ENCODE assay signal across 9 cellular contexts in the genomic region with DNA sequence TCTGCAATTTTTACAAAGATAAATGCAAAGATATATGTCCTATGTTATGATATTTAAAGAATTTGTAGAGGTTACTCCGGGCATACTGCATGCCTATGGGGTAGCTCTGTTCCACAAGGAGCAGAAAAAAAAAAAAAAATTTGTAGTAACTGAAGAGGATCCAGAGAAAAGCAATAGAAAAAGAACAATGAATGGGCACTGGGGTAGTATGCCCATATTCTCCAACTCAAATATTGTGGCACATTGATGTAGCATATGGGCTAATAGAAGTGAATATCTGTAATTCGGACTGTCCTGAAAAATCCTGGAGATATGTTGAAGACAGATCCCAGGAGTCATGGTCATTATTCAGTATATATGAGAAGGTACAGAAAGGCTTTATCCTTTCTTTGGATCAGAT. TPM values are rescaled to one million over a fixed set of nuclear protein-coding genes. Genes with fewer than 3 reads are reported as not detected.
DNase-seq lines count a peak whose midpoint lies in the region; ATAC-seq and TF ChIP-seq lines count a peak whose summit lies in the region.
"Had no signal": no experiment of that assay in that cellular context is flagged by ENCODE, and none has a peak within 500 bp of the region (broad histone marks: within the 10 kb centered on the region; RNA-seq: fewer than 3 reads in every experiment).

No MANE protein-coding gene starts in this region.

- H3F3A ChIP-seq in DOHH2 (ENCODE audit: control insufficient read depth, insufficient read depth) = no peaks in the 10 kb centered on the region
- peaks cover 11% of the 10 kb centered on the region for H3F3A ChIP-seq in PC-3 (ENCODE audit: low read length, unreplicated experiment)

- H4K20me1 ChIP-seq in DOHH2 (ENCODE audit: control insufficient read depth, insufficient read depth, low read depth, low read length) (peaks cover 17% of the 10 kb centered on the region), PC-3 (ENCODE audit: low read length) (peaks cover 22% of the 10 kb centered on the region)

- H3K36me3 ChIP-seq in DOHH2 (ENCODE audit: control insufficient read depth, low read length) (peaks cover 25% of the 10 kb centered on the region), PC-3 (ENCODE audit: low read depth, low read length) (peaks cover 2% of the 10 kb centered on the region; the same call in 1 of the 2 replicates), A673 (ENCODE audit: insufficient read depth, low read length, poor library complexity, severe bottlenecking) (peaks cover 10% of the 10 kb centered on the region), HAP-1 (replicated peaks) (peaks cover 16% of the 10 kb centered on the region)

- H3K79me2 ChIP-seq in DOHH2 (ENCODE audit: control insufficient read depth, low read length) (peaks cover 44% of the 10 kb centered on the region), PC-3 (ENCODE audit: low read length) (peaks cover 39% of the 10 kb centered on the region)

- intact Hi-C loops in PC-3 (cut with micrococcal nuclease) = loop anchor here (2.0 to 5.0 kb wide), 2 partner anchors 37 to 117 kb away; partner anchors contain the start of genes MYCBP and NDUFS5
- intact Hi-C loops in A673 (cut with micrococcal nuclease; ENCODE audit: unreplicated experiment) = loop anchor here (5.0 kb wide), 1 partner anchor 118 kb away; the partner anchor contains the start of gene MYCBP
- intact Hi-C loops in posterior cingulate gyrus (cut with DNase I) = loop anchor here (5.0 kb wide), 2 partner anchors 73 to 118 kb away; partner anchors contain the start of gene MYCBP

- no peaks in the 10 kb centered on the region for H3K9me3 Mint-ChIP-seq in effector memory CD8-positive, alpha-beta T cell
- H3K9me3 Mint-ChIP-seq in osteocyte (ENCODE audit: unreplicated experiment) = no peaks in the 10 kb centered on the region

- no peak overlapping the region for H3K9ac ChIP-seq in PC-3 (ENCODE audit: low read length)

- no TSS peak for BruUV-seq in PC-3 (replicated peaks; lab: Mats Ljungman, UMichigan)
- BruUV-seq in A673 (replicated peaks; lab: Mats Ljungman, UMichigan) = no TSS peak

- peaks cover 8% of the 10 kb centered on the region; the same call in 1 of the 2 replicates for H3K27me3 ChIP-seq in DOHH2 (ENCODE audit: control insufficient read depth, low read length)
- H3K27me3 ChIP-seq in PC-3 (ENCODE audit: low read length) = no peaks in the 10 kb centered on the region
- H3K27me3 ChIP-seq in A673 (replicated peaks; ENCODE audit: insufficient read depth, low read depth, low read length, poor library complexity) = no peaks in the 10 kb centered on the region
- no peaks in the 10 kb centered on the region for H3K27me3 ChIP-seq in HAP-1 (ENCODE audit: low read depth)

- H3K27ac Mint-ChIP-seq in effector memory CD8-positive, alpha-beta T cell = peak overlapping the region; percentile 89 to 94
- H3K27ac Mint-ChIP-seq in osteocyte (ENCODE audit: unreplicated experiment) = peak overlapping the region; percentile 74

- ATAC-seq in PC-3 (no peak), GM21723 (IDR thresholded peaks at IDR 0.05; ENCODE audit: unreplicated experiment) (no peak)
- no peak for ATAC-seq in effector memory CD8-positive, alpha-beta T cell (replicated peaks)

- H3K4me3 ChIP-seq in DOHH2 (ENCODE audit: low read length) (peak overlapping the region; percentile 84), PC-3 (ENCODE audit: low read length) (no peak overlapping the region), A673 (ENCODE audit: low read depth, low read length, poor library complexity, severe bottlenecking) (no peak overlapping the region), HAP-1 (no peak overlapping the region)

- TF ChIP-seq CTCF in DOHH2 (IDR thresholded peaks at IDR 0.05; ENCODE audit: low read depth, low read length, poor library complexity, severe bottlenecking) (no peak), PC-3 (conservative IDR thresholded peaks at IDR 0.05; ENCODE audit: low read depth, low read length) (no peak), osteocyte (IDR thresholded peaks at IDR 0.05) (no peak), A673 (conservative IDR thresholded peaks at IDR 0.05; ENCODE audit: low read depth, low read length) (no peak)

- DNase-seq in PC-3 (no peak), osteocyte (ENCODE audit: extremely low spot score, unreplicated experiment) (no peak), A673 (ENCODE audit: low spot score) (no peak), posterior cingulate gyrus (no peak), HAP-1 (ENCODE audit: low spot score in 2 of 2) (no peak)
- no peak for DNase-seq in effector memory CD8-positive, alpha-beta T cell
- DNase-seq: cortex of kidney had no signal

- H3K27ac ChIP-seq in DOHH2 (ENCODE audit: low read depth, low read length) = no peak overlapping the region
- H3K27ac ChIP-seq in PC-3 (ENCODE audit: low read length) = no peak overlapping the region
- no peak overlapping the region for H3K27ac ChIP-seq in A673 (ENCODE audit: low read depth, low read length, poor library complexity, severe bottlenecking)

- in situ Hi-C loops in HAP-1 (cut with MboI; ENCODE audit: low sequenced_read_pairs) = no loop called here

- H3K4me1 Mint-ChIP-seq in effector memory CD8-positive, alpha-beta T cell (ENCODE audit: low read depth in 2 of 2) = peaks cover 21 to 28% of the 10 kb centered on the region in 2 donors
- H3K4me1 Mint-ChIP-seq in osteocyte (ENCODE audit: unreplicated experiment) = peaks cover 47% of the 10 kb centered on the region

- CTCF ChIA-PET in PC-3 (lab: Charles Lee) (no interaction called here), A673 (lab: Charles Lee) (interaction anchor here (0.6 kb wide), 1 partner anchor 971 kb away, joined by 4 read pairs; no protein-coding TSS in a partner anchor)

- peaks cover 26% of the 10 kb centered on the region for H3K4me1 ChIP-seq in DOHH2 (ENCODE audit: control insufficient read depth, low read length)
- H3K4me1 ChIP-seq in PC-3 (ENCODE audit: insufficient read depth, low read length) = peaks cover 47% of the 10 kb centered on the region
- peaks cover 13% of the 10 kb centered on the region for H3K4me1 ChIP-seq in A673 (ENCODE audit: insufficient read depth, low read length, poor library complexity, severe bottlenecking)
- peaks cover 28% of the 10 kb centered on the region for H3K4me1 ChIP-seq in HAP-1

- H3K9me2 ChIP-seq in DOHH2 (replicated peaks; ENCODE audit: control insufficient read depth, low read length) (no peaks in the 10 kb centered on the region), PC-3 (replicated peaks; ENCODE audit: low read length) (no peaks in the 10 kb centered on the region)

- peak overlapping the region; percentile 75 to 80 for H3K4me3 Mint-ChIP-seq in effector memory CD8-positive, alpha-beta T cell
- H3K4me3 Mint-ChIP-seq in osteocyte (ENCODE audit: unreplicated experiment) = peak overlapping the region; percentile 71

- POLR2A ChIA-PET in PC-3 (lab: Charles Lee; ENCODE audit: unreplicated experiment) (interaction anchor here (1.0 kb wide), 1 partner anchor 14 kb away, joined by 8 read pairs; no protein-coding TSS in a partner anchor), A673 (lab: Charles Lee; ENCODE audit: low non-redundant PET) (no interaction called here)

- H3K36me3 Mint-ChIP-seq in effector memory CD8-positive, alpha-beta T cell (ENCODE audit: insufficient read depth) = peaks cover 38% of the 10 kb centered on the region
- peaks cover 8% of the 10 kb centered on the region for H3K36me3 Mint-ChIP-seq in osteocyte (ENCODE audit: unreplicated experiment)

- peak overlapping the region; percentile 97; the same call in 1 of the 2 replicates for H2AFZ ChIP-seq in PC-3 (ENCODE audit: low read length)

- H3K4me2 ChIP-seq in DOHH2 (ENCODE audit: low read length) = peak overlapping the region; percentile 98
- peak overlapping the region; percentile 92 for H3K4me2 ChIP-seq in PC-3 (ENCODE audit: low read length)

- H3K27me3 Mint-ChIP-seq in effector memory CD8-positive, alpha-beta T cell = peaks cover 12 to 17% of the 10 kb centered on the region in 2 donors
- no peaks in the 10 kb centered on the region for H3K27me3 Mint-ChIP-seq in osteocyte (ENCODE audit: unreplicated experiment)

- H3K9me3 ChIP-seq in DOHH2 (ENCODE audit: control insufficient read depth, insufficient read depth, low read length) = no peaks in the 10 kb centered on the region
- H3K9me3 ChIP-seq in PC-3 (ENCODE audit: low read length) = no peaks in the 10 kb centered on the region
- no peaks in the 10 kb centered on the region for H3K9me3 ChIP-seq in A673 (ENCODE audit: low read depth, low read length, poor library complexity, severe bottlenecking)
- no peaks in the 10 kb centered on the region for H3K9me3 ChIP-seq in HAP-1

RNA-seq across cellular contexts. Expression of gene AKIRIN1, which starts 1.1 kb away (rescaled TPM):
- total RNA-seq in PC-3 (2014; rRNA removed) (58.6 and 77.3 TPM in 2 replicates), osteocyte (42.5 and 42.7 TPM in 2 replicates), A673 (2021) (76.3 and 87.0 TPM in 2 replicates)

RNA-seq across cellular contexts. Expression of gene NDUFS5, which starts 36.2 kb away (rescaled TPM):
- total RNA-seq in PC-3 (2014; rRNA removed) (760 and 864 TPM in 2 replicates), osteocyte (146 and 157 TPM in 2 replicates), A673 (2021) (279 and 284 TPM in 2 replicates)

RNA-seq across cellular contexts. Expression of gene RHBDL2, which starts 48.3 kb away (rescaled TPM):
- 3.6 and 10.0 TPM in 2 replicates for total RNA-seq in PC-3 (2014; rRNA removed)
- not detected in 2 replicates for total RNA-seq in osteocyte
- total RNA-seq in A673 (2021) = not detected in 2 replicates
